In the genomic region with DNA sequence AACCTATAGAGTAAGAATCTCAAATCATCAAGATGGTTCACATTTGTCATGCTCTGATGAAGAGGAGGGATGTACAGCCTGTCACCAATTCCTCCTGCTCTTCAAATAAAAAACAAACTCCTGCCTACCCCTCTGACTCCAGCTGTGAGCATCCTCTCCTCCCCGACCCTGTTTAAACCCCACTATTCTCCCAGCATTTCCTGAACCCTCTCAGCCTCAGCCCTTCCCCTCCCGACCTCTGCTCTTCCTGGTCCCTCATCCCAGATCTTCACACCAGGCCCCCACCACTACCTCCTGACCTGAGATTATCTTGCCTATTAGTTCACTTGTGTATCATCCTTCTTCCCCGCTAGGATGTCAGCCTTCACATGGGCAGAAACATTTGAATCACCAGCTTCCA, we compare ENCODE assay signal across 18 cellular contexts.
A peak's percentile ranks its signal among the peaks of the same experiment; 100 is the strongest.
DNase-seq lines count a peak whose midpoint lies in the region; ATAC-seq, FAIRE-seq and TF ChIP-seq lines count a peak whose summit lies in the region.
"Had no signal": no experiment of that assay in that cellular context is flagged by ENCODE, and none has a peak within 500 bp of the region (broad histone marks: within the 10 kb centered on the region; RNA-seq: fewer than 3 reads in every experiment).

No MANE protein-coding gene starts in this region.

- no peak for TF ChIP-seq EP300 in K562 (IDR thresholded peaks at IDR 0.05; ENCODE audit: low read length)
- no peak for TF ChIP-seq EP300 in gastroesophageal sphincter (IDR thresholded peaks at IDR 0.05)

- H3K4me3 ChIP-seq in K562 (no peak overlapping the region), neural progenitor cell (no peak overlapping the region), gastroesophageal sphincter (no peak overlapping the region)

- POLR2A ChIA-PET in K562 (lab: Yijun Ruan, JAX) = interaction anchor here (0.7 to 1.9 kb wide), 7 partner anchors 8 to 103 kb away, joined by 3 to 9 read pairs (median 4); no protein-coding TSS in a partner anchor

- no peaks in the 10 kb centered on the region for H3K9me3 ChIP-seq in K562 (replicated peaks; ENCODE audit: control insufficient read depth, insufficient read depth, low read depth, low read length)
- H3K9me3 ChIP-seq in neural progenitor cell (ENCODE audit: low read depth) = no peaks in the 10 kb centered on the region
- H3K9me3 ChIP-seq in gastroesophageal sphincter = no peaks in the 10 kb centered on the region

- peaks cover 5 to 10% of the 10 kb centered on the region in 2 experiments; a peak in 4 of 5 replicates for H3K4me1 ChIP-seq in K562 (replicated peaks in 1 of 2; ENCODE audit: control insufficient read depth in 2 of 2, insufficient read depth in 2 of 2, low read length in 2 of 2)
- H3K4me1 ChIP-seq in neural progenitor cell = peaks cover 10% of the 10 kb centered on the region
- peaks cover 0 to 29% (median 0%) of the 10 kb centered on the region in 3 donors for H3K4me1 ChIP-seq in gastroesophageal sphincter

- H3K4me1 Mint-ChIP-seq in T-helper 1 cell treated with Interleukin-12 subunit alpha and Interleukin-12 subunit beta and Interleukin-4 antibody, amounts not matched to agents 30 μg/mL and 1 μg/mL, for 36 hours (ENCODE audit: low read depth) = peaks cover 10% of the 10 kb centered on the region
- peaks cover 20% of the 10 kb centered on the region for H3K4me1 Mint-ChIP-seq in neural progenitor cell
- H3K4me1 Mint-ChIP-seq: CD14-positive monocyte had no signal

- no peak overlapping the region for H3K4me3 Mint-ChIP-seq in T-helper 1 cell treated with Interleukin-12 subunit alpha and Interleukin-12 subunit beta and Interleukin-4 antibody, amounts not matched to agents 30 μg/mL and 1 μg/mL, for 36 hours
- H3K4me3 Mint-ChIP-seq in neural progenitor cell = no peak overlapping the region
- H3K4me3 Mint-ChIP-seq: CD14-positive monocyte had no signal

- H3K9me1 ChIP-seq in K562 (ENCODE audit: control insufficient read depth, insufficient read depth, low read length) = no peaks in the 10 kb centered on the region

- in situ Hi-C loops in K562 (cut with MboI) = loop anchor here (10.0 kb wide), 1 partner anchor 324 kb away; no protein-coding TSS in a partner anchor

- no peak overlapping the region for H3K27ac ChIP-seq in K562 (ENCODE audit: extremely low read depth, low read depth, low read length)
- peak overlapping the region; percentile 73 for H3K27ac ChIP-seq in neural progenitor cell
- H3K27ac ChIP-seq in gastroesophageal sphincter = no peak overlapping the region

- no peaks in the 10 kb centered on the region for H3K9me3 Mint-ChIP-seq in T-helper 1 cell treated with Interleukin-12 subunit alpha and Interleukin-12 subunit beta and Interleukin-4 antibody, amounts not matched to agents 30 μg/mL and 1 μg/mL, for 36 hours
- H3K9me3 Mint-ChIP-seq in neural progenitor cell = no peaks in the 10 kb centered on the region
- H3K9me3 Mint-ChIP-seq: CD14-positive monocyte had no signal

- H2AFZ ChIP-seq in K562 (ENCODE audit: low read depth, low read length) (no peak overlapping the region), neural progenitor cell (replicated peaks) (no peak overlapping the region)

- no peak for FAIRE-seq in K562 (lab: Jason Lieb, UNC)

- H3K27me3 Mint-ChIP-seq in T-helper 1 cell treated with Interleukin-12 subunit alpha and Interleukin-12 subunit beta and Interleukin-4 antibody, amounts not matched to agents 30 μg/mL and 1 μg/mL, for 36 hours (ENCODE audit: low read depth) = no peaks in the 10 kb centered on the region
- H3K27me3 Mint-ChIP-seq in neural progenitor cell (ENCODE audit: insufficient read depth, low read depth) = peaks cover 2% of the 10 kb centered on the region

- H3K79me2 ChIP-seq in K562 (ENCODE audit: control insufficient read depth, insufficient read depth, low read length) (peaks cover 90% of the 10 kb centered on the region), neural progenitor cell (ENCODE audit: low read depth) (peaks cover 65% of the 10 kb centered on the region)

- peaks cover 34% of the 10 kb centered on the region for H3F3A ChIP-seq in neural progenitor cell (ENCODE audit: low read depth)

- no peak; the same call in 2 of the 3 replicates for ATAC-seq in K562
- ATAC-seq in gastroesophageal sphincter = no peak
- ATAC-seq: left lobe of liver had no signal

- H4K20me1 ChIP-seq in K562 (replicated peaks; ENCODE audit: control insufficient read depth, insufficient read depth, low read length) (peaks cover 10% of the 10 kb centered on the region), neural progenitor cell (ENCODE audit: low read depth) (peaks cover 11% of the 10 kb centered on the region)

- intact Hi-C loops in K562 (cut with micrococcal nuclease) = no loop called here

- H3K4me2 ChIP-seq in K562 (ENCODE audit: insufficient read depth, low read length) (no peak overlapping the region), neural progenitor cell (no peak overlapping the region)

- peak; percentile 33 for TF ChIP-seq POLR2A in K562 (conservative IDR thresholded peaks at IDR 0.05)
- no peak for TF ChIP-seq POLR2A in gastroesophageal sphincter (IDR thresholded peaks at IDR 0.05)

- WGBS in K562 (ENCODE audit: insufficient coverage, low coverage, missing lambda C conversion rate) = 93% methylated on average over 3 of the region's 3 CpGs
- 80 to 100% methylated on average over 1 to 3 of the region's 3 CpGs for WGBS in gastroesophageal sphincter (ENCODE audit: low coverage in 1 of 2), 2 donors

- peaks cover 56% of the 10 kb centered on the region for H3K36me3 Mint-ChIP-seq in T-helper 1 cell treated with Interleukin-12 subunit alpha and Interleukin-12 subunit beta and Interleukin-4 antibody, amounts not matched to agents 30 μg/mL and 1 μg/mL, for 36 hours (ENCODE audit: low read depth)
- H3K36me3 Mint-ChIP-seq in neural progenitor cell = peaks cover 44% of the 10 kb centered on the region

- no TSS peak for BruUV-seq in K562 (replicated peaks; lab: Mats Ljungman, UMichigan)

- CTCF ChIA-PET in K562 (lab: Yijun Ruan, JAX; ENCODE audit: low intra/inter-chr PET ratio) = no interaction called here

- peaks cover 99% of the 10 kb centered on the region for H3K36me3 ChIP-seq in K562 (ENCODE audit: control insufficient read depth, insufficient read depth, low read length)
- H3K36me3 ChIP-seq in neural progenitor cell = peaks cover 11% of the 10 kb centered on the region
- peaks cover 0 to 88% of the 10 kb centered on the region in 2 donors for H3K36me3 ChIP-seq in gastroesophageal sphincter

- H3K9ac ChIP-seq in K562 (ENCODE audit: insufficient read depth in 1 of 2, low read depth in 2 of 2, low read length in 2 of 2) (no peak overlapping the region), neural progenitor cell (no peak overlapping the region)

- TF ChIP-seq RAD21 in K562 (CRISPR knock-in tag; conservative IDR thresholded peaks at IDR 0.05 in 1 of 2, IDR thresholded peaks at IDR 0.05 in 1 of 2) = no peak

- peak overlapping the region; percentile 19 for H3K27ac Mint-ChIP-seq in T-helper 1 cell treated with Interleukin-12 subunit alpha and Interleukin-12 subunit beta and Interleukin-4 antibody, amounts not matched to agents 30 μg/mL and 1 μg/mL, for 36 hours
- H3K27ac Mint-ChIP-seq in neural progenitor cell = peak overlapping the region; percentile 1

- no peaks in the 10 kb centered on the region for H3K27me3 ChIP-seq in K562 (ENCODE audit: control insufficient read depth in 2 of 2, insufficient read depth in 2 of 2, low read length in 2 of 2)
- H3K27me3 ChIP-seq in neural progenitor cell = no peaks in the 10 kb centered on the region
- H3K27me3 ChIP-seq in gastroesophageal sphincter = no peaks in the 10 kb centered on the region

- no peak for DNase-seq in T-helper 1 cell
- DNase-seq in NCI-H146 (lab: John Stamatoyannopoulos, UW) = peak; percentile 44
- no peak for DNase-seq in K562 (ENCODE audit: extremely low read depth in 1 of 4, low spot score in 3 of 4)
- DNase-seq in neural progenitor cell (ENCODE audit: low spot score) = no peak
- DNase-seq in hepatic stellate cell (ENCODE audit: low spot score) = no peak
- no peak for DNase-seq in globus pallidus (ENCODE audit: low spot score)
- DNase-seq: 8988T; activated effector memory CD4-positive, alpha-beta T cell treated with anti-CD3 and anti-CD28 coated beads, Interleukin-2, amount 50 U/mL, for 16 hours; GOT3; NCI-H187; NCI-H446; retina; Right ventricle myocardium superior; T1000 had no signal

- TF ChIP-seq CTCF in K562 (IDR thresholded peaks at IDR 0.05 in 2 of 3, conservative IDR thresholded peaks at IDR 0.05 in 1 of 3; ENCODE audit: insufficient read depth in 2 of 3, low read depth in 1 of 3, low read length in 3 of 3) (no peak), neural progenitor cell (IDR thresholded peaks at IDR 0.05) (no peak), gastroesophageal sphincter (IDR thresholded peaks at IDR 0.05) (no peak)

TF ChIP-seq in K562, 482 proteins besides CTCF, POLR2A, EP300 and RAD21 (continues in another document):
- TF ChIP-seq OTX1 (CRISPR knock-in tag; IDR thresholded peaks at IDR 0.05) (peak; percentile 74; the same call in 1 of the 2 replicates), LCOR (CRISPR knock-in tag; IDR thresholded peaks at IDR 0.05) (no peak)
- TF ChIP-seq, protein P1, sequence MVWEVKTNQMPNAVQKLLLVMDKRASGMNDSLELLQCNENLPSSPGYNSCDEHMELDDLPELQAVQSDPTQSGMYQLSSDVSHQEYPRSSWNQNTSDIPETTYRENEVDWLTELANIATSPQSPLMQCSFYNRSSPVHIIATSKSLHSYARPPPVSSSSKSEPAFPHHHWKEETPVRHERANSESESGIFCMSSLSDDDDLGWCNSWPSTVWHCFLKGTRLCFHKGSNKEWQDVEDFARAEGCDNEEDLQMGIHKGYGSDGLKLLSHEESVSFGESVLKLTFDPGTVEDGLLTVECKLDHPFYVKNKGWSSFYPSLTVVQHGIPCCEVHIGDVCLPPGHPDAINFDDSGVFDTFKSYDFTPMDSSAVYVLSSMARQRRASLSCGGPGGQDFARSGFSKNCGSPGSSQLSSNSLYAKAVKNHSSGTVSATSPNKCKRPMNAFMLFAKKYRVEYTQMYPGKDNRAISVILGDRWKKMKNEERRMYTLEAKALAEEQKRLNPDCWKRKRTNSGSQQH (CRISPR knock-in tag; IDR thresholded peaks at IDR 0.05) = peak; percentile 60; the same call in 1 of the 2 replicates
- TF ChIP-seq, protein P2, sequence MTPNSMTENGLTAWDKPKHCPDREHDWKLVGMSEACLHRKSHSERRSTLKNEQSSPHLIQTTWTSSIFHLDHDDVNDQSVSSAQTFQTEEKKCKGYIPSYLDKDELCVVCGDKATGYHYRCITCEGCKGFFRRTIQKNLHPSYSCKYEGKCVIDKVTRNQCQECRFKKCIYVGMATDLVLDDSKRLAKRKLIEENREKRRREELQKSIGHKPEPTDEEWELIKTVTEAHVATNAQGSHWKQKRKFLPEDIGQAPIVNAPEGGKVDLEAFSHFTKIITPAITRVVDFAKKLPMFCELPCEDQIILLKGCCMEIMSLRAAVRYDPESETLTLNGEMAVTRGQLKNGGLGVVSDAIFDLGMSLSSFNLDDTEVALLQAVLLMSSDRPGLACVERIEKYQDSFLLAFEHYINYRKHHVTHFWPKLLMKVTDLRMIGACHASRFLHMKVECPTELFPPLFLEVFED (CRISPR knock-in tag; conservative IDR thresholded peaks at IDR 0.05) = 0 out of 2 replicates have a peak, but pooled peaks have one; percentile 49
